30 cellular contexts compared by ENCODE assay signal in the genomic region with DNA sequence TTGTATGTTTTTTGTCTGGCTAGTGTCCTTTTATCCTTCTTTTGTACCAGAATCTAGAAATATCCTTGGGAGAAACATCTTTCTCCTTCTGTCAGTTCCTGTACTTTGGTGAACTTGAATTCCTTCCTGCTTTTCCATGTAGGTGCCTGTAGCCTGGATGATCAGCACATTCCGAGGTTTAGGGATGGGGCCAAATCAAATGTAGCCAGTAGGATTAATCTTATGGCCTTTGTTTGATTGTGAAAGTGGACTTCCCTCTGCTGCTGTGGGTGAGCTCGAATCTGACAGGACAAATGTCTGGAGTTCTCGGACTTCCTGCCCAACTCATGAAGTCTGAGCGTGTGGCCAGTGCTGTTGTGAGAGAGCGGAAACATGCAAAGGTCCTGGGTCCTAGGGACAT. TPM values are rescaled to one million over a fixed set of nuclear protein-coding genes. Genes with fewer than 3 reads are reported as not detected.
DNase-seq lines count a peak whose midpoint lies in the region; FAIRE-seq and TF ChIP-seq lines count a peak whose summit lies in the region.
"Had no signal": no experiment of that assay in that cellular context is flagged by ENCODE, and none has a peak within 500 bp of the region (broad histone marks: within the 10 kb centered on the region; RNA-seq: fewer than 3 reads in every experiment).

No MANE protein-coding gene starts in this region.

- H3K4me1 ChIP-seq in mesenchymal stem cell (ENCODE audit: control insufficient read depth, insufficient read depth, low read depth, low read length), result no peaks in the 10 kb centered on the region
- H3K4me1 ChIP-seq: esophagus squamous epithelium, lower lobe of right lung had no signal

- no peak overlapping the region for H2BK5ac ChIP-seq in mesenchymal stem cell (ENCODE audit: low read depth, low read length, poor library complexity, severe bottlenecking)

- no peak overlapping the region for H2BK15ac ChIP-seq in mesenchymal stem cell (ENCODE audit: low read depth, poor library complexity, severe bottlenecking)

- no peak overlapping the region for H3K4me3 ChIP-seq in fibroblast of pulmonary artery (replicated peaks; ENCODE audit: low read depth, low read length)
- no peak overlapping the region for H3K4me3 ChIP-seq in mesenchymal stem cell (ENCODE audit: insufficient read depth in 1 of 2, low read depth in 1 of 2, low read length in 2 of 2)
- H3K4me3 ChIP-seq: esophagus squamous epithelium, lower lobe of right lung, mucosa of descending colon had no signal

- H3K4ac ChIP-seq in mesenchymal stem cell (ENCODE audit: low read depth in 1 of 2, low read length in 2 of 2), result no peak overlapping the region

- WGBS in mesenchymal stem cell, result 92% methylated on average over 5 of the region's 5 CpGs

- no peak for TF ChIP-seq POLR2A in H54 (IDR thresholded peaks at IDR 0.05; ENCODE audit: low read depth, low read length)

- TF ChIP-seq CTCF in fibroblast of pulmonary artery (IDR thresholded peaks at IDR 0.05; ENCODE audit: low read length, missing control alignments), result no peak

- no peaks in the 10 kb centered on the region for H3K9me3 ChIP-seq in mesenchymal stem cell (ENCODE audit: control insufficient read depth, low read length)
- H3K9me3 ChIP-seq: esophagus squamous epithelium, lower lobe of right lung, mucosa of descending colon had no signal

- H3K79me1 ChIP-seq in mesenchymal stem cell (replicated peaks; ENCODE audit: low read length, poor library complexity, severe bottlenecking), result no peaks in the 10 kb centered on the region

- H3K9ac ChIP-seq in mesenchymal stem cell (ENCODE audit: low read length), result no peak overlapping the region

- no peak overlapping the region for H2AFZ ChIP-seq in mesenchymal stem cell (ENCODE audit: low read depth, low read length)

- no peak overlapping the region for H2BK12ac ChIP-seq in mesenchymal stem cell (ENCODE audit: low read length in 2 of 2)

- H3K27ac ChIP-seq in mesenchymal stem cell (ENCODE audit: low read length, poor library complexity, severe bottlenecking), result no peak overlapping the region
- H3K27ac ChIP-seq: esophagus squamous epithelium, lower lobe of right lung had no signal

- no peaks in the 10 kb centered on the region for H3K36me3 ChIP-seq in mesenchymal stem cell (ENCODE audit: control insufficient read depth in 1 of 2, insufficient read depth in 2 of 2, low read depth in 1 of 2, low read length in 2 of 2)
- H3K36me3 ChIP-seq: esophagus squamous epithelium, lower lobe of right lung had no signal

- no peaks in the 10 kb centered on the region for H3K27me3 ChIP-seq in mesenchymal stem cell (ENCODE audit: control insufficient read depth in 1 of 2, insufficient read depth in 1 of 2, low read length in 2 of 2)

- no peak overlapping the region for H2AK5ac ChIP-seq in mesenchymal stem cell (ENCODE audit: low read length, severe bottlenecking)

- no peak overlapping the region for H3K4me2 ChIP-seq in mesenchymal stem cell (ENCODE audit: low read length, poor library complexity, severe bottlenecking)

- H2BK120ac ChIP-seq in mesenchymal stem cell (ENCODE audit: low read depth, low read length), result no peak overlapping the region

- H3K14ac ChIP-seq in mesenchymal stem cell (ENCODE audit: low read length in 2 of 2), result no peak overlapping the region

- no peak for FAIRE-seq in H54 (lab: Jason Lieb, UNC)
- FAIRE-seq: endometrium had no signal

- no peak overlapping the region for H3K18ac ChIP-seq in mesenchymal stem cell (ENCODE audit: low read depth in 1 of 2, low read length in 2 of 2)

- H4K91ac ChIP-seq in mesenchymal stem cell (ENCODE audit: low read length), result no peak overlapping the region

- H4K8ac ChIP-seq in mesenchymal stem cell (ENCODE audit: low read length), result no peak overlapping the region

- H3K23ac ChIP-seq in mesenchymal stem cell (ENCODE audit: low read length in 2 of 2), result no peak overlapping the region

- DNase-seq in EH (ENCODE audit: low read depth) (peak; percentile 34), RPMI7951 (ENCODE audit: low read depth) (peak; percentile 29), fibroblast of pulmonary artery (ENCODE audit: low read depth) (peak; percentile 38), renal cortical epithelial cell (ENCODE audit: low read depth) (peak; percentile 56), NCI-H82 (lab: John Stamatoyannopoulos, UW) (no peak), H54 (ENCODE audit: insufficient read length, low spot score) (no peak), mesenchymal stem cell (no peak)
- no peak for DNase-seq in activated CD8-positive, alpha-beta memory T cell treated with anti-CD3 and anti-CD28 coated beads, Interleukin-2, amount 50 U/mL, for 4 hours
- DNase-seq: ACHN; activated CD4-positive, alpha-beta memory T cell treated with anti-CD3 and anti-CD28 coated beads for 36 hours; activated CD4-positive, CD25-positive, alpha-beta regulatory T cell treated with anti-CD3 and anti-CD28 coated beads, Interleukin-2, amount 50 U/mL, for 72 hours; activated CD8-positive, alpha-beta memory T cell treated with anti-CD3 and anti-CD28 coated beads, Interleukin-2, amount 50 U/mL, for 48 hours; anterior cingulate cortex; C1 segment of cervical spinal cord; Caco-2; dermis blood vessel endothelial cell; DMS79; esophagus squamous epithelium; kidney glomerular epithelial cell; lower lobe of right lung; mucosa of descending colon; NCI-H2029 treated with DMSO at 0.1 percent for 48 hours; NCI-H2227 treated with DMSO at 0.1 percent for 48 hours; NCI-H748 treated with DMSO at 0.1 percent for 48 hours; retina; stimulated activated CD4-positive, alpha-beta T cell treated with anti-CD3 and anti-CD28 coated beads, Interleukin-12 subunit alpha, Interleukin-12 subunit beta, amount 100 ng/mL, for 4 hours; stimulated activated CD4-positive, alpha-beta T cell treated with anti-CD3 and anti-CD28 coated beads, Interleukin-4, amount 100 ng/mL, for 1 hour; substantia nigra; T-helper 17 cell had no signal

RNA-seq across cellular contexts. Expression of gene NAMPT, which starts 33.2 kb away (rescaled TPM):
- 231 and 289 TPM in 2 replicates for total RNA-seq in RPMI7951 (2014; rRNA removed; shearing (Covaris generic))
- total RNA-seq in renal cortical epithelial cell, result 154 and 209 TPM in 2 replicates
- 61.9 TPM for polyA plus RNA-seq in mesenchymal stem cell (2013, experiment 1 of 2)
- polyA plus RNA-seq in mesenchymal stem cell (2013, experiment 2 of 2), result 63.3 TPM

Comparison
In these comparisons a context has a peak if more than half of its experiments do, and no peak if none do; other contexts are left out.
1. DNase-seq: peak in EH (single experiment), RPMI7951 (single experiment), fibroblast of pulmonary artery (single experiment) and renal cortical epithelial cell (single experiment); none in NCI-H82 (single experiment), activated CD8-positive, alpha-beta memory T cell treated with anti-CD3 and anti-CD28 coated beads, Interleukin-2, amount 50 U/mL, for 4 hours (single experiment), H54 (single experiment) and mesenchymal stem cell (single experiment).